2 cellular contexts compared by ENCODE assay signal in the genomic region with DNA sequence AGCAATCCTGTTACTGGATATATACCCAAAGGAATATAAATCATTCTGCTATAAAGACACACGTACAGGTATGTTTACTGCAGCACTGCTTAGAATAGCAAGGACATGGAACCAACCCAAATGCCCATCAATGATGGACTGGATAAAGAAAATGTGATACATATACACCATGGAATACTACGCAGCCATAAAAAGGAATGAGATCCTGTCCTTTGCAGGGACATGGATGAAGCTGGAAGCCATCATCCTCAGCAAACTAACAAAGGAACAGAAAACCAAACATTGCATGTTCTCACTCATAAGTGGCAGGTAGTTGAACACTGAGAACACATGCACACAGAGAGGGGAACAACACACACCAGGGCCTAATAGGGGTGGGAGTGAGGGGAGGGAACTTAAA. TPM values are rescaled to one million over a fixed set of nuclear protein-coding genes. Genes with fewer than 3 reads are reported as not detected.
"Had no signal": no experiment of that assay in that cellular context is flagged by ENCODE, and none has a peak within 500 bp of the region (broad histone marks: within the 10 kb centered on the region; RNA-seq: fewer than 3 reads in every experiment).

No MANE protein-coding gene starts in this region.

RNA-seq across cellular contexts. Expression of gene NAT8L, which starts 55.8 kb away (rescaled TPM):
- total RNA-seq: foreskin keratinocyte, glomerular endothelial cell had no signal
